Comparison of ENCODE assay signal across 8 cellular contexts in the genomic region with DNA sequence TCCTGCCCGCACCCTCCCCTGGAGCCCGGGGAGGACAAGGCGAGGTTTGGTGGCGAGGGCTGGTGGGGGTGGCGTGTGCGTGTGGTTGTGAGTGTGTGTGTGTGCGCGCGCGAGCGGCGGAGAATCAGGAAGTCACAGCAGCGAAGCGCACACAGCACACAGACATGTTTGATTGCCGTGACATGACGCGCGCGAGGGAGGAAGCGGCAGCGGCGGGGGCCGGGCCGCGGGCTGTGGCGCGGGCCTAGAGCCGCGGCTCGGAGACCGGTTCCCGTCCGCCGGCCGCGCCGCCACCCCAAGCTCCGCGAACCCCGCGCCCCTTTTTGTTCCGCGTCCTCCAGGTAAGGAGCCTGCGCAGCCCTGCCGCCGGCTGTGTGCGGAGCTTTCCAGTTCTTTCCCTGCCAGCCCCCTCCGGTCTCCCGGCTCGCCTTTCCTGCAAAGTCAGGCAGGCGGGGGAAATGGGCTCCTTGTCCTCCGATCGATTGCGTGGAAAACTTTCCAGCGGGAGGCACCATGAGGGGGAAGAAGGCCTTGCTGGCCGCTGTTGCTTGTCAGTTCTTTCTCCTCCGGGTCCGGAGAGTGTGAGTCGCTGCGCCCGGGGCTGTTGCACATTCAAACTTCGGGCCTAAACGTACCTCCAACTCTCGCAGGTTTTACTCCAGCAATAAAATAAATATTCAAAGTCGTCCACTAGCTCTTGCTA. TPM values are rescaled to one million over a fixed set of nuclear protein-coding genes. Genes with fewer than 3 reads are reported as not detected.
DNase-seq lines count a peak whose midpoint lies in the region; ATAC-seq and TF ChIP-seq lines count a peak whose summit lies in the region.

No MANE protein-coding gene starts in this region.

- peak; percentile 28 to 46 (median 38) for DNase-seq in NCI-H1417 (lab: John Stamatoyannopoulos, UW)
- DNase-seq in NCI-H1417 treated with DMSO at 0.1 percent for 48 hours (lab: John Stamatoyannopoulos, UW): no peak
- peak; percentile 47 for DNase-seq in NCI-H226
- peak; percentile 67 to 71 for DNase-seq in activated CD4-positive, alpha-beta T cell treated with anti-CD3 and anti-CD28 coated beads, Interleukin-2, amount 50 U/mL, for 48 hours
- DNase-seq in dermis blood vessel endothelial cell: peak; percentile 85
- peak; percentile 74 for DNase-seq in stimulated activated CD4-positive, alpha-beta T cell treated with anti-CD3 and anti-CD28 coated beads, Interleukin-4, amount 100 ng/mL, for 1 hour

- no peak for TF ChIP-seq RAD21 in liver (IDR thresholded peaks at IDR 0.05)

- peak; percentile 27 for ATAC-seq in HG02678 (IDR thresholded peaks at IDR 0.05; ENCODE audit: unreplicated experiment)

- peak overlapping the region; percentile 99 to 100 for H3K27ac ChIP-seq in liver (ENCODE audit: low read depth in 1 of 2, low read length in 2 of 2)

- TF ChIP-seq CTCF in liver (IDR thresholded peaks at IDR 0.05; ENCODE audit: low read depth, low read length, missing input control): no peak

- no peaks in the 10 kb centered on the region for H3K9me3 ChIP-seq in liver (ENCODE audit: control insufficient read depth in 4 of 4, low read length in 3 of 4)

- H3K36me3 ChIP-seq in liver (ENCODE audit: control insufficient read depth in 4 of 4, insufficient read depth in 3 of 4, low read depth in 1 of 4, low read length in 3 of 4): no peaks in the 10 kb centered on the region

- H3K9ac ChIP-seq in liver (ENCODE audit: low read depth in 1 of 2, low read length in 2 of 2): peak overlapping the region; percentile 70 to 84

- WGBS in liver: under 1% methylated on average over 65 of the region's 65 CpGs

- peaks cover 6 to 49% (median 25%) of the 10 kb centered on the region in 4 donors for H3K4me1 ChIP-seq in liver (ENCODE audit: control insufficient read depth in 4 of 4, insufficient read depth in 4 of 4, low read length in 3 of 4)

- peak overlapping the region; percentile 74 to 91 (median 75) for H3K4me3 ChIP-seq in liver (ENCODE audit: low read depth in 1 of 3, low read length in 3 of 3)

- no peaks in the 10 kb centered on the region for H3K27me3 ChIP-seq in liver (ENCODE audit: control insufficient read depth in 4 of 4, insufficient read depth in 4 of 4, low read length in 3 of 4)

TF ChIP-seq in liver, 16 proteins besides CTCF, POLR2A, EP300 and RAD21:
- peak; percentile 20 for TF ChIP-seq YY1 (IDR thresholded peaks at IDR 0.05)
- no peak for TF ChIP-seq NR2F2 (IDR thresholded peaks at IDR 0.05)
- TF ChIP-seq TAF1 (conservative IDR thresholded peaks at IDR 0.05): no peak
- TF ChIP-seq, protein P1, sequence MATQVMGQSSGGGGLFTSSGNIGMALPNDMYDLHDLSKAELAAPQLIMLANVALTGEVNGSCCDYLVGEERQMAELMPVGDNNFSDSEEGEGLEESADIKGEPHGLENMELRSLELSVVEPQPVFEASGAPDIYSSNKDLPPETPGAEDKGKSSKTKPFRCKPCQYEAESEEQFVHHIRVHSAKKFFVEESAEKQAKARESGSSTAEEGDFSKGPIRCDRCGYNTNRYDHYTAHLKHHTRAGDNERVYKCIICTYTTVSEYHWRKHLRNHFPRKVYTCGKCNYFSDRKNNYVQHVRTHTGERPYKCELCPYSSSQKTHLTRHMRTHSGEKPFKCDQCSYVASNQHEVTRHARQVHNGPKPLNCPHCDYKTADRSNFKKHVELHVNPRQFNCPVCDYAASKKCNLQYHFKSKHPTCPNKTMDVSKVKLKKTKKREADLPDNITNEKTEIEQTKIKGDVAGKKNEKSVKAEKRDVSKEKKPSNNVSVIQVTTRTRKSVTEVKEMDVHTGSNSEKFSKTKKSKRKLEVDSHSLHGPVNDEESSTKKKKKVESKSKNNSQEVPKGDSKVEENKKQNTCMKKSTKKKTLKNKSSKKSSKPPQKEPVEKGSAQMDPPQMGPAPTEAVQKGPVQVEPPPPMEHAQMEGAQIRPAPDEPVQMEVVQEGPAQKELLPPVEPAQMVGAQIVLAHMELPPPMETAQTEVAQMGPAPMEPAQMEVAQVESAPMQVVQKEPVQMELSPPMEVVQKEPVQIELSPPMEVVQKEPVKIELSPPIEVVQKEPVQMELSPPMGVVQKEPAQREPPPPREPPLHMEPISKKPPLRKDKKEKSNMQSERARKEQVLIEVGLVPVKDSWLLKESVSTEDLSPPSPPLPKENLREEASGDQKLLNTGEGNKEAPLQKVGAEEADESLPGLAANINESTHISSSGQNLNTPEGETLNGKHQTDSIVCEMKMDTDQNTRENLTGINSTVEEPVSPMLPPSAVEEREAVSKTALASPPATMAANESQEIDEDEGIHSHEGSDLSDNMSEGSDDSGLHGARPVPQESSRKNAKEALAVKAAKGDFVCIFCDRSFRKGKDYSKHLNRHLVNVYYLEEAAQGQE (IDR thresholded peaks at IDR 0.05): peak; percentile 26

RNA-seq across cellular contexts. Expression of a gene that starts 2.5 kb away (rescaled TPM):
- total RNA-seq in dermis blood vessel endothelial cell (108 and 132 TPM in 2 replicates), liver (10 to 100 TPM; 49.4 to 67.0 TPM)
- 10 to 100 TPM; 18.8 to 32.8 TPM for polyA plus RNA-seq in liver
